Comparison of ENCODE assay signal across 20 cellular contexts in the genomic region with DNA sequence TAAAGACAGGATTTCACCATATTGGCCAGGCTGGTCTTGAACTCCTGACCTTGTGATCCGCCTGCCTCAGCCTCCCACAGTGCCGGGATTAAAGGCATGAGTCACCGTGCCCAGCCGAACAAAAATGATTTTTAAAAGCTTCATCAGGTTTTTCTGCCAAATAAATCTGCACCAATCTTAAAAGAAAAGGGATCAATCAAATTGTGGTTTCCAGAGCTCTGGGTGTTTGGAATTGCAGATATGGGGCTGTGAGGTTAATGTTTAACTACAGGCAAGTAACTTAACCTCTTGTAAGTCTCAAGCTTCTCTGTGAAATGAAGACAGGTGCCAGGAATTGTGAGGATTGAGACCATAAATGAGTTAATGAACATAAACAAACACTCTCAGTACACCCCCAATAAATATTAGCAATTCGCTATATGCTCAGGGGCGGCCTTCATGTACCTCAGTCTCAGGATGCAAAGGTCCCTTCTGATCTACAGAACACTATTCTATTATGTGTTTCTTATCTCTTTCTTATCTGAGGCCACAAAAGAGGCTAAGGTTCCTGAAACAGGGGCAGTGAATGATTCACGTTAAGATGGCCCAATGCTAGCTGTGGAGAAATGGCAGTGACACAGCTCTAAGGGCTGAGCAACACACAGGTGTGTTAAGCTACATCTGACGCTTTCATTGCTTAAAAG. TPM values are rescaled to one million over a fixed set of nuclear protein-coding genes. Genes with fewer than 3 reads are reported as not detected.
DNase-seq lines count a peak whose midpoint lies in the region; ATAC-seq, FAIRE-seq and TF ChIP-seq lines count a peak whose summit lies in the region.
"Had no signal": no experiment of that assay in that cellular context is flagged by ENCODE, and none has a peak within 500 bp of the region (broad histone marks: within the 10 kb centered on the region; RNA-seq: fewer than 3 reads in every experiment).

No MANE protein-coding gene starts in this region.

- TF ChIP-seq CTCF in HEK293 (tag by site-specific recombination; IDR thresholded peaks at IDR 0.05) (no peak), GM13977 (IDR thresholded peaks at IDR 0.05; ENCODE audit: extremely low read depth, insufficient read depth, missing control alignments) (no peak), omental fat pad (IDR thresholded peaks at IDR 0.05) (no peak)

- 25 to 64% (median 32%) methylated on average over 8 of the region's 8 CpGs for WGBS in small intestine, 3 donors

- peak; percentile 55 for FAIRE-seq in small intestine (lab: Jason Lieb, UNC)
- FAIRE-seq: kidney had no signal

- H3K36me3 ChIP-seq in HEK293 (ENCODE audit: control insufficient read depth in 2 of 2, insufficient read depth in 1 of 2, low read length in 2 of 2): peaks cover 20 to 42% of the 10 kb centered on the region in 2 experiments
- peaks cover 11 to 16% of the 10 kb centered on the region in 2 donors for H3K36me3 ChIP-seq in small intestine (ENCODE audit: control insufficient read depth in 2 of 2, insufficient read depth in 2 of 2, low read length in 2 of 2)

- no peaks in the 10 kb centered on the region for H3K27me3 ChIP-seq in small intestine (ENCODE audit: control insufficient read depth in 2 of 2, insufficient read depth in 2 of 2, low read length in 2 of 2)
- H3K27me3 ChIP-seq: dorsolateral prefrontal cortex, esophagus muscularis mucosa, heart left ventricle, tibial nerve had no signal

- no peak overlapping the region for H3K27ac ChIP-seq in HEK293 (ENCODE audit: extremely low read depth, low read depth, low read length)
- H3K27ac ChIP-seq in small intestine (ENCODE audit: low read depth in 1 of 2, low read length in 1 of 2): peak overlapping the region in 1 of 2 donors; percentile 89
- H3K27ac ChIP-seq: dorsolateral prefrontal cortex, esophagus muscularis mucosa, heart left ventricle, parathyroid adenoma, tibial nerve had no signal

- CTCF ChIA-PET in HEK293 (lab: Yijun Ruan, JAX): interaction anchor here (0.6 to 1.2 kb wide), 4 partner anchors 22 to 481 kb away, joined by 3 to 5 read pairs (median 4); no protein-coding TSS in a partner anchor

- DNase-seq in amniotic epithelial cell (ENCODE audit: low read depth): peak; percentile 54
- peak; percentile 31 for DNase-seq in kidney glomerular epithelial cell (lab: John Stamatoyannopoulos, UW)
- peak; percentile 98 for DNase-seq in small intestine
- DNase-seq in GM13977 (ENCODE audit: low spot score): no peak
- DNase-seq in central memory CD4-positive, alpha-beta T cell: no peak
- no peak for DNase-seq in AML-193 (lab: John Stamatoyannopoulos, UW)
- DNase-seq in omental fat pad (ENCODE audit: low spot score): no peak
- DNase-seq: activated CD4-positive, alpha-beta T cell treated with anti-CD3 and anti-CD28 coated beads for 48 hours; activated CD8-positive, alpha-beta memory T cell treated with anti-CD3 and anti-CD28 coated beads, Interleukin-2, amount 50 U/mL, for 4 hours; activated naive CD4-positive, alpha-beta T cell; dorsolateral prefrontal cortex; heart left ventricle; kidney; NCI-H1930; NCI-H510A had no signal

- H3K9me3 ChIP-seq in HEK293 (ENCODE audit: control insufficient read depth, insufficient read depth, low read depth, low read length) (no peaks in the 10 kb centered on the region), small intestine (ENCODE audit: control insufficient read depth, low read depth) (no peaks in the 10 kb centered on the region)
- H3K9me3 ChIP-seq: esophagus muscularis mucosa, heart left ventricle, tibial nerve had no signal

- in situ Hi-C loops in GM13977 (cut with MboI; ENCODE audit: low pct_unique_long_range_greater_than_20kb, low sequenced_read_pairs, unreplicated experiment): no loop called here

- H3K4me1 ChIP-seq in HEK293 (ENCODE audit: control insufficient read depth, insufficient read depth, low read length) (0 out of 2 replicates have a peak, but pooled peaks cover 4% of the 10 kb centered on the region), small intestine (ENCODE audit: control insufficient read depth in 2 of 2, insufficient read depth in 1 of 2, low read depth in 1 of 2, low read length in 1 of 2) (peaks cover 6 to 22% of the 10 kb centered on the region in 2 donors)
- H3K4me1 ChIP-seq: parathyroid adenoma had no signal

- no peak overlapping the region for H3K4me3 ChIP-seq in HEK293 (ENCODE audit: low read depth, low read length)
- H3K4me3 ChIP-seq in small intestine (ENCODE audit: low read depth in 1 of 2, low read length in 2 of 2): peak overlapping the region in 1 of 2 donors; percentile 26
- H3K4me3 ChIP-seq: dorsolateral prefrontal cortex, esophagus muscularis mucosa, heart left ventricle, tibial nerve had no signal

- POLR2A ChIA-PET in HEK293 (lab: Yijun Ruan, JAX): interaction anchor here (1.2 kb wide), 1 partner anchor 104 kb away, joined by 3 read pairs; a partner anchor contains a TSS

- ATAC-seq in omental fat pad (ENCODE audit: low FRiP score): no peak
- ATAC-seq: heart left ventricle; stimulated activated memory B cell treated with anti-CD40 and anti-IgM and Interleukin-4, amounts not matched to agents 10 μg/mL and 1 μg/mL and 100 μg/mL, for 72 hours had no signal

TF ChIP-seq in HEK293, 187 proteins besides CTCF, POLR2A, EP300 and RAD21:
- no peak for TF ChIP-seq ZNF16 (tag by site-specific recombination; IDR thresholded peaks at IDR 0.05; ENCODE audit: low read depth)
- no peak for TF ChIP-seq MEIS1 (CRISPR knock-in tag; IDR thresholded peaks at IDR 0.05; ENCODE audit: borderline replicate concordance)
- TF ChIP-seq, protein P1, sequence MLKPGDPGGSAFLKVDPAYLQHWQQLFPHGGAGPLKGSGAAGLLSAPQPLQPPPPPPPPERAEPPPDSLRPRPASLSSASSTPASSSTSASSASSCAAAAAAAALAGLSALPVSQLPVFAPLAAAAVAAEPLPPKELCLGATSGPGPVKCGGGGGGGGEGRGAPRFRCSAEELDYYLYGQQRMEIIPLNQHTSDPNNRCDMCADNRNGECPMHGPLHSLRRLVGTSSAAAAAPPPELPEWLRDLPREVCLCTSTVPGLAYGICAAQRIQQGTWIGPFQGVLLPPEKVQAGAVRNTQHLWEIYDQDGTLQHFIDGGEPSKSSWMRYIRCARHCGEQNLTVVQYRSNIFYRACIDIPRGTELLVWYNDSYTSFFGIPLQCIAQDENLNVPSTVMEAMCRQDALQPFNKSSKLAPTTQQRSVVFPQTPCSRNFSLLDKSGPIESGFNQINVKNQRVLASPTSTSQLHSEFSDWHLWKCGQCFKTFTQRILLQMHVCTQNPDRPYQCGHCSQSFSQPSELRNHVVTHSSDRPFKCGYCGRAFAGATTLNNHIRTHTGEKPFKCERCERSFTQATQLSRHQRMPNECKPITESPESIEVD (tag by site-specific recombination; IDR thresholded peaks at IDR 0.05): peak; percentile 8; the same call in 1 of the 2 replicates
- TF ChIP-seq GLI2 (tag by site-specific recombination; IDR thresholded peaks at IDR 0.05; ENCODE audit: borderline replicate concordance, low read depth): no peak
- no peak for TF ChIP-seq ZNF521 (tag by site-specific recombination; IDR thresholded peaks at IDR 0.05)
- TF ChIP-seq, protein P2, sequence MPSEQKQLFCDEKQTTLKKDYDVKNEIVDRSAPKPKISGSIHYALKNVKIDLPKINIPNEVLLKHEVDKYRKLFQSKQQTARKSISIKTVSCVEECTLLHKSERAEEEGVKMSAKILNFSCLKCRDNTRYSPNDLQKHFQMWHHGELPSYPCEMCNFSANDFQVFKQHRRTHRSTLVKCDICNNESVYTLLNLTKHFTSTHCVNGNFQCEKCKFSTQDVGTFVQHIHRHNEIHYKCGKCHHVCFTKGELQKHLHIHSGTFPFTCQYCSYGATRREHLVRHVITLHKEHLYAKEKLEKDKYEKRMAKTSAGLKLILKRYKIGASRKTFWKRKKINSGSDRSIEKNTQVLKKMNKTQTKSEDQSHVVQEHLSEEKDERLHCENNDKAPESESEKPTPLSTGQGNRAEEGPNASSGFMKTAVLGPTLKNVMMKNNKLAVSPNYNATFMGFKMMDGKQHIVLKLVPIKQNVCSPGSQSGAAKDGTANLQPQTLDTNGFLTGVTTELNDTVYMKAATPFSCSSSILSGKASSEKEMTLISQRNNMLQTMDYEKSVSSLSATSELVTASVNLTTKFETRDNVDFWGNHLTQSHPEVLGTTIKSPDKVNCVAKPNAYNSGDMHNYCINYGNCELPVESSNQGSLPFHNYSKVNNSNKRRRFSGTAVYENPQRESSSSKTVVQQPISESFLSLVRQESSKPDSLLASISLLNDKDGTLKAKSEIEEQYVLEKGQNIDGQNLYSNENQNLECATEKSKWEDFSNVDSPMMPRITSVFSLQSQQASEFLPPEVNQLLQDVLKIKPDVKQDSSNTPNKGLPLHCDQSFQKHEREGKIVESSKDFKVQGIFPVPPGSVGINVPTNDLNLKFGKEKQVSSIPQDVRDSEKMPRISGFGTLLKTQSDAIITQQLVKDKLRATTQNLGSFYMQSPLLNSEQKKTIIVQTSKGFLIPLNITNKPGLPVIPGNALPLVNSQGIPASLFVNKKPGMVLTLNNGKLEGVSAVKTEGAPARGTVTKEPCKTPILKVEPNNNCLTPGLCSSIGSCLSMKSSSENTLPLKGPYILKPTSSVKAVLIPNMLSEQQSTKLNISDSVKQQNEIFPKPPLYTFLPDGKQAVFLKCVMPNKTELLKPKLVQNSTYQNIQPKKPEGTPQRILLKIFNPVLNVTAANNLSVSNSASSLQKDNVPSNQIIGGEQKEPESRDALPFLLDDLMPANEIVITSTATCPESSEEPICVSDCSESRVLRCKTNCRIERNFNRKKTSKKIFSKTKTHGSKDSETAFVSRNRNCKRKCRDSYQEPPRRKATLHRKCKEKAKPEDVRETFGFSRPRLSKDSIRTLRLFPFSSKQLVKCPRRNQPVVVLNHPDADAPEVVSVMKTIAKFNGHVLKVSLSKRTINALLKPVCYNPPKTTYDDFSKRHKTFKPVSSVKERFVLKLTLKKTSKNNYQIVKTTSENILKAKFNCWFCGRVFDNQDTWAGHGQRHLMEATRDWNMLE (tag by site-specific recombination; conservative IDR thresholded peaks at IDR 0.05; ENCODE audit: low read depth): no peak
- TF ChIP-seq KLF1 (tag by site-specific recombination; IDR thresholded peaks at IDR 0.05): no peak
- TF ChIP-seq ZNF266 (tag by site-specific recombination; IDR thresholded peaks at IDR 0.05; ENCODE audit: low read depth): no peak
- TF ChIP-seq ZNF660 (tag by site-specific recombination; IDR thresholded peaks at IDR 0.05): no peak
- TF ChIP-seq ZFHX2 (tag by site-specific recombination; conservative IDR thresholded peaks at IDR 0.05): 0 out of 2 replicates have a peak, but pooled peaks have one; percentile 11

RNA-seq across cellular contexts. Expression of a gene that starts 7.1 kb away (rescaled TPM):
- 10 to 100 TPM; 43.4 to 68.4 (median 44.9) TPM for polyA plus RNA-seq in small intestine
- total RNA-seq in omental fat pad: 10 to 100 TPM; 25.9 to 40.8 (median 34.2) TPM

Comparison
In these comparisons a context has a peak if more than half of its experiments do, and no peak if none do; other contexts are left out.
1. DNase-seq: peak in amniotic epithelial cell (single experiment), kidney glomerular epithelial cell (single experiment) and small intestine (single experiment); none in GM13977 (single experiment), central memory CD4-positive, alpha-beta T cell (single experiment), AML-193 (0 of 2) and omental fat pad (single experiment).